In the genomic region with DNA sequence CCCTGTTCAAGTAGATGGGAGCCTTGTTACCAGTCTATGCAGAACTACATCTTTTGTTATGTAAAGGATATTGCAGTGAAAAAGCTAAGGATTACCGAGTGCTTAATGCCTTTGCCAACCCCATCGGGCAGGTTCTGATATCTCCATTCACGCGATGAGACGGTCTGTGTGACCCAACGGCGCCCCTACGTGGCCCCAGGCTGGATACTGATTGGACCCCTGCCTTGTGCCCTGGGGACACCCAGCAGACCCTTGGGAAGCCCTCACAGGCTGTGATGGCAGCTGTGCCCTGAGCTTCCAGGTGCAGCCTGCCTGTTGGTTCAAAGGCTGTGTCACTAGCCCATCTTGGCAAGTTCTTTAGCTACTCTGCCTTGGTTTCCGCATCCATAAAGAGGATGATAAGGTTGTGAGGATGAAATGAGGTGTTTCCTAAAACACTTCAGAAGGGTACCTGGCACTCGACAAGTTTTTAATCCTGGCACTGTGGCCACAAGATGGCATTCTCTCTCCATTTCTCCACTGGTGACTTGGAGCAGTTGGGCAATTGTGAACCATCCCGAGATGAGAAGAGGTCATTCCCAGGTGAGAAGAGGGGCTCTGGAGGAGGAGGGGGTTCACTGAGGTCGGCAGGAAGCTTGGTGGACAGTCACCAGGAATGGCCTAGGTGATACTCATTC, we compare ENCODE assay signal across 13 cellular contexts. TPM values are rescaled to one million over a fixed set of nuclear protein-coding genes. Genes with fewer than 3 reads are reported as not detected.
DNase-seq lines count a peak whose midpoint lies in the region; ATAC-seq and TF ChIP-seq lines count a peak whose summit lies in the region.
"Had no signal": no experiment of that assay in that cellular context is flagged by ENCODE, and none has a peak within 500 bp of the region (broad histone marks: within the 10 kb centered on the region; RNA-seq: fewer than 3 reads in every experiment).

No MANE protein-coding gene starts in this region.

- ATAC-seq in GM21619 (IDR thresholded peaks at IDR 0.05; ENCODE audit: unreplicated experiment) (no peak), GM18511 (IDR thresholded peaks at IDR 0.05; ENCODE audit: unreplicated experiment) (no peak)
- no peak for ATAC-seq in activated CD4-positive, CD25-positive, alpha-beta regulatory T cell treated with anti-CD3 and anti-CD28 coated beads, Interleukin-2, amount 50 U/mL, for 24 hours

- H3K36me3 ChIP-seq in ACC112 (ENCODE audit: insufficient read depth, low read length): no peaks in the 10 kb centered on the region; the same call in 1 of the 2 replicates

- peaks cover 11% of the 10 kb centered on the region for H3K79me2 ChIP-seq in ACC112 (ENCODE audit: control insufficient read depth, insufficient read depth, low read length, unreplicated experiment)

- H3K27me3 ChIP-seq in ACC112 (ENCODE audit: insufficient read depth, low read length): no peaks in the 10 kb centered on the region

- H3K4me1 ChIP-seq in ACC112 (ENCODE audit: control insufficient read depth, insufficient read depth, low read length, unreplicated experiment): peaks cover 39% of the 10 kb centered on the region

- no peak for DNase-seq in GM10266 (ENCODE audit: extremely low spot score)
- peak; percentile 34 for DNase-seq in inferior parietal cortex (ENCODE audit: extremely low spot score)
- DNase-seq in HT-29 (ENCODE audit: low spot score): no peak
- DNase-seq: left ventricle myocardium inferior; occipital lobe; RPMI8226; stimulated activated CD4-positive, alpha-beta T cell treated with anti-CD3 and anti-CD28 coated beads, Interleukin-15, amount 100 ng/mL, for 24 hours; stimulated activated CD8-positive, alpha-beta memory T cell treated with anti-CD3 and anti-CD28 coated beads, Interleukin-4, amount 100 ng/mL, for 48 hours had no signal

- peak overlapping the region; percentile 89; the same call in 1 of the 2 replicates for H3K27ac ChIP-seq in ACC112 (ENCODE audit: low read depth, low read length)
- no peak overlapping the region for H3K27ac ChIP-seq in VCaP
- H3K27ac ChIP-seq: left ventricle myocardium inferior had no signal

- H2AFZ ChIP-seq in ACC112 (ENCODE audit: low read length, unreplicated experiment): no peak overlapping the region

- no peak overlapping the region for H3K4me3 ChIP-seq in ACC112 (ENCODE audit: low read depth, low read length)
- H3K4me3 ChIP-seq: left ventricle myocardium inferior had no signal

- TF ChIP-seq CTCF in GM10266 (IDR thresholded peaks at IDR 0.05; ENCODE audit: control insufficient read depth, insufficient read depth, low read depth, missing control alignments) (peak; percentile 7), VCaP (conservative IDR thresholded peaks at IDR 0.05) (0 out of 2 replicates have a peak, but pooled peaks have one; percentile 6)

RNA-seq across cellular contexts. Expression of gene HAPSTR1, which starts 33.6 kb away (rescaled TPM):
- total RNA-seq in HT-29 (2014; rRNA removed; shearing (Covaris generic)): 30.3 and 31.4 TPM in 2 replicates
